ENCODE assay signal across 26 cellular contexts in genomic region chr1:82366694-82367093, GRCh38.
DNase-seq lines count a peak whose midpoint lies in the region; ATAC-seq, FAIRE-seq and TF ChIP-seq lines count a peak whose summit lies in the region.
"Had no signal": no experiment of that assay in that cellular context is flagged by ENCODE, and none has a peak within 500 bp of the region (broad histone marks: within the 10 kb centered on the region; RNA-seq: fewer than 3 reads in every experiment).

No MANE protein-coding gene starts in this region.

- no peak overlapping the region for H3K27ac ChIP-seq in foreskin keratinocyte
- H3K27ac ChIP-seq: 22Rv1, C4-2B had no signal

- ATAC-seq in foreskin keratinocyte (peak; percentile 37), left lobe of liver (no peak), GM21528 (IDR thresholded peaks at IDR 0.05; ENCODE audit: low FRiP score, unreplicated experiment) (no peak), GM18907 (IDR thresholded peaks at IDR 0.05; ENCODE audit: unreplicated experiment) (no peak)
- ATAC-seq: HCT116 had no signal

- no peaks in the 10 kb centered on the region for H3K27me3 Mint-ChIP-seq in activated CD4-positive, alpha-beta T cell treated with anti-CD3 and anti-CD28 coated beads, Interleukin-2, amount 10 ng/mL, durations not matched to agents 24 days and 14 days
- H3K27me3 Mint-ChIP-seq in activated CD4-positive, alpha-beta T cell treated with anti-CD3 and anti-CD28 coated beads, Interleukin-2, amount 10 ng/mL, durations not matched to agents 7 days and 5 days: no peaks in the 10 kb centered on the region
- H3K27me3 Mint-ChIP-seq: B cell; CD8-positive, alpha-beta memory T cell; IgD-negative memory B cell had no signal

- H3K9me3 Mint-ChIP-seq in activated CD4-positive, alpha-beta T cell treated with anti-CD3 and anti-CD28 coated beads, Interleukin-2, amount 10 ng/mL, durations not matched to agents 24 days and 14 days: no peaks in the 10 kb centered on the region
- no peaks in the 10 kb centered on the region for H3K9me3 Mint-ChIP-seq in activated CD4-positive, alpha-beta T cell treated with anti-CD3 and anti-CD28 coated beads, Interleukin-2, amount 10 ng/mL, durations not matched to agents 7 days and 5 days

- H3K4me3 ChIP-seq in bronchial epithelial cell (ENCODE audit: low read depth, low read length): no peak overlapping the region

- no peak for FAIRE-seq in bronchial epithelial cell (lab: Jason Lieb, UNC)
- FAIRE-seq: GM12891 had no signal

- H3K36me3 ChIP-seq in bronchial epithelial cell (ENCODE audit: control insufficient read depth, insufficient read depth, low read length): no peaks in the 10 kb centered on the region

- no peaks in the 10 kb centered on the region for H3K36me3 Mint-ChIP-seq in activated CD4-positive, alpha-beta T cell treated with anti-CD3 and anti-CD28 coated beads, Interleukin-2, amount 10 ng/mL, durations not matched to agents 24 days and 14 days (ENCODE audit: low read depth)
- no peaks in the 10 kb centered on the region for H3K36me3 Mint-ChIP-seq in activated CD4-positive, alpha-beta T cell treated with anti-CD3 and anti-CD28 coated beads, Interleukin-2, amount 10 ng/mL, durations not matched to agents 7 days and 5 days (ENCODE audit: low read depth)
- H3K36me3 Mint-ChIP-seq: CD8-positive, alpha-beta memory T cell; IgD-negative memory B cell had no signal

- no peak overlapping the region for H3K4me3 Mint-ChIP-seq in activated CD4-positive, alpha-beta T cell treated with anti-CD3 and anti-CD28 coated beads, Interleukin-2, amount 10 ng/mL, durations not matched to agents 24 days and 14 days
- H3K4me3 Mint-ChIP-seq in activated CD4-positive, alpha-beta T cell treated with anti-CD3 and anti-CD28 coated beads, Interleukin-2, amount 10 ng/mL, durations not matched to agents 7 days and 5 days: no peak overlapping the region
- H3K4me3 Mint-ChIP-seq: B cell; CD8-positive, alpha-beta memory T cell; IgD-negative memory B cell had no signal

- no peaks in the 10 kb centered on the region for H3K27me3 ChIP-seq in bronchial epithelial cell (ENCODE audit: control insufficient read depth, insufficient read depth, low read length)
- no peaks in the 10 kb centered on the region for H3K27me3 ChIP-seq in foreskin keratinocyte

- H3K4me1 ChIP-seq in foreskin keratinocyte: no peaks in the 10 kb centered on the region

- CTCF ChIA-PET in activated CD4-positive, alpha-beta T cell treated with anti-CD3 and anti-CD28 coated beads, Interleukin-2, amount 10 ng/mL, durations not matched to agents 7 days and 5 days (lab: Charles Lee): no interaction called here

- H3K4me1 Mint-ChIP-seq in activated CD4-positive, alpha-beta T cell treated with anti-CD3 and anti-CD28 coated beads, Interleukin-2, amount 10 ng/mL, durations not matched to agents 24 days and 14 days: no peaks in the 10 kb centered on the region
- peaks cover 4% of the 10 kb centered on the region for H3K4me1 Mint-ChIP-seq in activated CD4-positive, alpha-beta T cell treated with anti-CD3 and anti-CD28 coated beads, Interleukin-2, amount 10 ng/mL, durations not matched to agents 7 days and 5 days
- H3K4me1 Mint-ChIP-seq: B cell; CD8-positive, alpha-beta memory T cell; IgD-negative memory B cell had no signal

- TF ChIP-seq CTCF in bronchial epithelial cell (IDR thresholded peaks at IDR 0.05; ENCODE audit: insufficient read depth, low read length, severe bottlenecking) (no peak), foreskin keratinocyte (conservative IDR thresholded peaks at IDR 0.05) (no peak)

- POLR2A ChIA-PET in activated CD4-positive, alpha-beta T cell treated with anti-CD3 and anti-CD28 coated beads, Interleukin-2, amount 10 ng/mL, durations not matched to agents 7 days and 5 days (lab: Charles Lee): no interaction called here

- no peak overlapping the region for H3K27ac Mint-ChIP-seq in activated CD4-positive, alpha-beta T cell treated with anti-CD3 and anti-CD28 coated beads, Interleukin-2, amount 10 ng/mL, durations not matched to agents 24 days and 14 days
- no peak overlapping the region for H3K27ac Mint-ChIP-seq in activated CD4-positive, alpha-beta T cell treated with anti-CD3 and anti-CD28 coated beads, Interleukin-2, amount 10 ng/mL, durations not matched to agents 7 days and 5 days
- H3K27ac Mint-ChIP-seq: B cell; CD8-positive, alpha-beta memory T cell; IgD-negative memory B cell had no signal

- DNase-seq in activated CD4-positive, alpha-beta T cell treated with anti-CD3 and anti-CD28 coated beads, Interleukin-2, amount 10 ng/mL, durations not matched to agents 24 days and 14 days: peak; percentile 13
- DNase-seq in activated CD4-positive, alpha-beta T cell treated with anti-CD3 and anti-CD28 coated beads, Interleukin-2, amount 10 ng/mL, durations not matched to agents 7 days and 5 days: no peak
- DNase-seq in bronchial epithelial cell (ENCODE audit: low read depth) (peak; percentile 90), foreskin keratinocyte (peak; percentile 71 to 86), left lobe of liver (ENCODE audit: low spot score) (no peak)
- DNase-seq: CD8-positive, alpha-beta memory T cell; DMS79 treated with DMSO at 0.1 percent for 48 hours; GF-D8; MV-4-11; NCI-H1105; NCI-H146; NCI-H1930; NCI-H446 treated with DMSO at 0.1 percent for 48 hours; NCI-H526; NCI-H82; NK-92 treated with Interleukin-12 subunit alpha and Interleukin-12 subunit beta, amount 100 ng/mL, for 24 hours; RPMI8226; SHP77 had no signal

- intact Hi-C loops in activated CD4-positive, alpha-beta T cell treated with anti-CD3 and anti-CD28 coated beads, Interleukin-2, amount 10 ng/mL, durations not matched to agents 24 days and 14 days (cut with micrococcal nuclease): no loop called here

Comparison
In these comparisons a context has a peak if more than half of its experiments do, and no peak if none do; other contexts are left out.
1. DNase-seq: peak in activated CD4-positive, alpha-beta T cell treated with anti-CD3 and anti-CD28 coated beads, Interleukin-2, amount 10 ng/mL, durations not matched to agents 24 days and 14 days (single experiment), bronchial epithelial cell (single experiment) and foreskin keratinocyte (2 of 2); none in activated CD4-positive, alpha-beta T cell treated with anti-CD3 and anti-CD28 coated beads, Interleukin-2, amount 10 ng/mL, durations not matched to agents 7 days and 5 days (single experiment) and left lobe of liver (single experiment).